In genomic region chr4:125368161-125368560, GRCh38 we compare ENCODE assay signal across 13 cellular contexts. TPM values are rescaled to one million over a fixed set of nuclear protein-coding genes. Genes with fewer than 3 reads are reported as not detected.
DNase-seq lines count a peak whose midpoint lies in the region; ATAC-seq and TF ChIP-seq lines count a peak whose summit lies in the region.
"Had no signal": no experiment of that assay in that cellular context is flagged by ENCODE, and none has a peak within 500 bp of the region (broad histone marks: within the 10 kb centered on the region; RNA-seq: fewer than 3 reads in every experiment).

No MANE protein-coding gene starts in this region.

- no peak for TF ChIP-seq POLR2A in prostate gland (IDR thresholded peaks at IDR 0.05)

- peak overlapping the region; percentile 69 for H3K9ac ChIP-seq in skeletal muscle satellite cell (ENCODE audit: low read depth, low read length)

- H3K4me3 ChIP-seq in ascending aorta (peak overlapping the region in 1 of 2 donors; percentile 53), fibroblast of the aortic adventitia (ENCODE audit: low read depth, low read length) (peak overlapping the region; percentile 45), skeletal muscle satellite cell (ENCODE audit: low read length) (peak overlapping the region; percentile 49), prostate gland (no peak overlapping the region)
- H3K4me3 ChIP-seq: cardiac muscle cell had no signal

- no peak for TF ChIP-seq CTCF in ascending aorta (IDR thresholded peaks at IDR 0.05)
- no peak for TF ChIP-seq CTCF in fibroblast of the aortic adventitia (IDR thresholded peaks at IDR 0.05; ENCODE audit: insufficient read depth, low read length)
- no peak for TF ChIP-seq CTCF in prostate gland (IDR thresholded peaks at IDR 0.05)

- H3K36me3 ChIP-seq in ascending aorta (no peaks in the 10 kb centered on the region), skeletal muscle satellite cell (ENCODE audit: insufficient read depth, low read length) (no peaks in the 10 kb centered on the region), prostate gland (no peaks in the 10 kb centered on the region)
- H3K36me3 ChIP-seq: cardiac muscle cell, Peyer's patch had no signal

- H3K4me2 ChIP-seq in skeletal muscle satellite cell (ENCODE audit: low read length) = peak overlapping the region; percentile 75

- H3K9me3 ChIP-seq in ascending aorta (no peaks in the 10 kb centered on the region), skeletal muscle satellite cell (replicated peaks; ENCODE audit: low read length) (no peaks in the 10 kb centered on the region), prostate gland (no peaks in the 10 kb centered on the region)
- H3K9me3 ChIP-seq: Peyer's patch had no signal

- H3K4me1 ChIP-seq in ascending aorta = peaks cover 0 to 11% of the 10 kb centered on the region in 2 donors
- H3K4me1 ChIP-seq in skeletal muscle satellite cell (ENCODE audit: control insufficient read depth, insufficient read depth, low read length) = peaks cover 20% of the 10 kb centered on the region
- no peaks in the 10 kb centered on the region for H3K4me1 ChIP-seq in prostate gland (replicated peaks)
- H3K4me1 ChIP-seq: Peyer's patch had no signal

- H3K27me3 ChIP-seq in ascending aorta (no peaks in the 10 kb centered on the region), skeletal muscle satellite cell (ENCODE audit: control insufficient read depth, insufficient read depth, low read length) (no peaks in the 10 kb centered on the region), prostate gland (replicated peaks; ENCODE audit: insufficient read depth) (no peaks in the 10 kb centered on the region)
- H3K27me3 ChIP-seq: cardiac muscle cell, Peyer's patch had no signal

- no peak for ATAC-seq in HG02642 (IDR thresholded peaks at IDR 0.05; ENCODE audit: poor library complexity, unreplicated experiment)

- peak; percentile 19 for DNase-seq in M059J (ENCODE audit: low read depth)
- DNase-seq in ascending aorta (ENCODE audit: low spot score in 2 of 2) = no peak
- DNase-seq in fibroblast of the aortic adventitia (ENCODE audit: low read depth) = peak; percentile 65
- DNase-seq in HPDE6-E6E7 (ENCODE audit: extremely low spot score) = no peak
- DNase-seq in prostate gland (ENCODE audit: low spot score) = no peak
- no peak for DNase-seq in activated naive CD4-positive, alpha-beta T cell treated with anti-CD3 and anti-CD28 coated beads, Interleukin-2, amount 50 U/mL, for 16 hours
- DNase-seq: activated CD8-positive, alpha-beta memory T cell treated with anti-CD3 and anti-CD28 coated beads, Interleukin-2, amount 50 U/mL, for 4 hours; NCI-H2081; Peyer's patch; retina had no signal

- intact Hi-C loops in ascending aorta (cut with DNase I) = loop anchor here (2.0 to 5.0 kb wide), 3 partner anchors 21 to 656 kb away; partner anchors contain the start of gene ANKRD50
- intact Hi-C loops in prostate gland (cut with DNase I) = no loop called here

- peak overlapping the region; percentile 55 to 65 for H3K27ac ChIP-seq in ascending aorta
- no peak overlapping the region for H3K27ac ChIP-seq in prostate gland
- H3K27ac ChIP-seq: cardiac muscle cell had no signal

RNA-seq across cellular contexts. Expression of gene FAT4, which starts 53.4 kb away (rescaled TPM):
- 1.6 and 3.1 TPM in 2 replicates for total RNA-seq in M059J (2014; rRNA removed; shearing (Covaris generic))
- total RNA-seq in ascending aorta = 16.8 TPM
- 29.2 and 32.8 TPM in 2 replicates for total RNA-seq in fibroblast of the aortic adventitia (ENCODE audit: low replicate concordance)
- total RNA-seq in skeletal muscle satellite cell (2012; rRNA removed) = 13.9 and 16.2 TPM in 2 replicates
- total RNA-seq in prostate gland = 10 to 100 TPM in 1 of 2 donors, 1 to 10 TPM in 1; 5.4 to 10.3 TPM

Comparison
In these comparisons a context has a peak if more than half of its experiments do, and no peak if none do; other contexts are left out.
1. DNase-seq: peak in M059J (single experiment) and fibroblast of the aortic adventitia (single experiment); none in ascending aorta (0 of 2), HPDE6-E6E7 (single experiment), prostate gland (single experiment) and activated naive CD4-positive, alpha-beta T cell treated with anti-CD3 and anti-CD28 coated beads, Interleukin-2, amount 50 U/mL, for 16 hours (single experiment).
2. H3K27ac ChIP-seq: peak in ascending aorta (2 of 2); none in prostate gland (0 of 2).
3. H3K4me3 ChIP-seq: peak in fibroblast of the aortic adventitia (single experiment) and skeletal muscle satellite cell (single experiment); none in prostate gland (0 of 2).